21 cellular contexts compared by ENCODE assay signal in genomic region chr2:12352891-12353290, GRCh38.
DNase-seq lines count a peak whose midpoint lies in the region; ATAC-seq and TF ChIP-seq lines count a peak whose summit lies in the region.
"Had no signal": no experiment of that assay in that cellular context is flagged by ENCODE, and none has a peak within 500 bp of the region (broad histone marks: within the 10 kb centered on the region; RNA-seq: fewer than 3 reads in every experiment).

No MANE protein-coding gene starts in this region.

- H3K4me2 ChIP-seq in hepatocyte, result no peak overlapping the region

- H4K20me1 ChIP-seq in hepatocyte (ENCODE audit: insufficient read depth, poor library complexity, severe bottlenecking), result no peaks in the 10 kb centered on the region

- ATAC-seq in GM21619 (IDR thresholded peaks at IDR 0.05; ENCODE audit: unreplicated experiment) (no peak), GM19463 (IDR thresholded peaks at IDR 0.05; ENCODE audit: unreplicated experiment) (no peak)
- ATAC-seq: lower lobe of right lung had no signal

- TF ChIP-seq CTCF in hepatocyte (IDR thresholded peaks at IDR 0.05; ENCODE audit: poor library complexity), result no peak

- 47% methylated on average over 1 of the region's 1 CpG for WGBS in hepatocyte (ENCODE audit: low lambda C conversion rate, missing lambda C conversion rate)

- no peak overlapping the region for H3K4me3 ChIP-seq in hepatocyte
- H3K4me3 ChIP-seq in HAP-1, result no peak overlapping the region
- H3K4me3 ChIP-seq: lower lobe of right lung, ovary, uterus had no signal

- H2AFZ ChIP-seq in hepatocyte, result no peak overlapping the region

- no peaks in the 10 kb centered on the region for H3K9me3 ChIP-seq in hepatocyte (ENCODE audit: low read depth)
- no peaks in the 10 kb centered on the region for H3K9me3 ChIP-seq in HAP-1
- H3K9me3 ChIP-seq: lower lobe of right lung, ovary, uterus had no signal

- in situ Hi-C loops in HAP-1 (cut with MboI; ENCODE audit: low sequenced_read_pairs), result no loop called here

- H3K4me1 ChIP-seq in hepatocyte (ENCODE audit: insufficient read depth) (no peaks in the 10 kb centered on the region), HAP-1 (no peaks in the 10 kb centered on the region)
- H3K4me1 ChIP-seq: lower lobe of right lung, uterus had no signal

- no peaks in the 10 kb centered on the region for H3K36me3 ChIP-seq in hepatocyte (replicated peaks; ENCODE audit: insufficient read depth, low read depth)
- no peaks in the 10 kb centered on the region for H3K36me3 ChIP-seq in HAP-1 (replicated peaks)
- H3K36me3 ChIP-seq: lower lobe of right lung, ovary, uterus had no signal

- H3K79me2 ChIP-seq in hepatocyte, result no peaks in the 10 kb centered on the region

- DNase-seq in DMS153 treated with DMSO at 0.1 percent for 48 hours (lab: John Stamatoyannopoulos, UW; ENCODE audit: unreplicated experiment) (peak; percentile 91), NCI-H1105 treated with DMSO at 0.1 percent for 48 hours (lab: John Stamatoyannopoulos, UW) (peak; percentile 89), NCI-H510A (lab: John Stamatoyannopoulos, UW) (peak; percentile 89), hepatocyte (ENCODE audit: low spot score) (peak; percentile 13), HAP-1 (ENCODE audit: low spot score in 2 of 2) (no peak), SW 1271 (lab: John Stamatoyannopoulos, UW) (no peak)
- DNase-seq: activated naive CD4-positive, alpha-beta T cell treated with Interleukin-2 at 50 U/mL for 16 hours; aorta; CD4-positive, alpha-beta memory T cell; HCEC 1CT; head of caudate nucleus; immature natural killer cell; KBM-7; lower lobe of right lung; naive B cell; ovary; RPMI8226; stimulated activated CD4-positive, alpha-beta T cell treated with anti-CD3 and anti-CD28 coated beads, Interleukin-4, amount 100 ng/mL, for 1 hour; uterus had no signal

- no peak overlapping the region for H3K27ac ChIP-seq in hepatocyte
- H3K27ac ChIP-seq: lower lobe of right lung, ovary, uterus had no signal

- no peaks in the 10 kb centered on the region for H3K9me2 ChIP-seq in hepatocyte (replicated peaks; ENCODE audit: insufficient read depth)

- H3K27me3 ChIP-seq in hepatocyte, result no peaks in the 10 kb centered on the region
- H3K27me3 ChIP-seq in HAP-1 (ENCODE audit: low read depth), result no peaks in the 10 kb centered on the region
- H3K27me3 ChIP-seq: uterus had no signal

Comparison
In these comparisons a context has a peak if more than half of its experiments do, and no peak if none do; other contexts are left out.
1. DNase-seq: peak in DMS153 treated with DMSO at 0.1 percent for 48 hours (single experiment), NCI-H1105 treated with DMSO at 0.1 percent for 48 hours (single experiment), NCI-H510A (single experiment) and hepatocyte (single experiment); none in HAP-1 (0 of 2) and SW 1271 (0 of 2).